Comparison of ENCODE assay signal across 18 cellular contexts in genomic region chr5:178351221-178351825, GRCh38.
DNase-seq lines count a peak whose midpoint lies in the region; ATAC-seq and TF ChIP-seq lines count a peak whose summit lies in the region.
"Had no signal": no experiment of that assay in that cellular context is flagged by ENCODE, and none has a peak within 500 bp of the region (broad histone marks: within the 10 kb centered on the region; RNA-seq: fewer than 3 reads in every experiment).

No MANE protein-coding gene starts in this region.

- H3K23ac ChIP-seq in H9 (ENCODE audit: insufficient read length, low read depth, low read length): no peak overlapping the region

- H4K20me1 ChIP-seq in H9 (ENCODE audit: control insufficient read depth, insufficient read depth, insufficient read length): no peaks in the 10 kb centered on the region

- H3K56ac ChIP-seq in H9 (ENCODE audit: insufficient read length, low read depth, low read length): no peak overlapping the region

- H3K36me3 Mint-ChIP-seq in H9 (ENCODE audit: insufficient read depth in 1 of 3, low read depth in 3 of 3): no peaks in the 10 kb centered on the region
- H3K36me3 Mint-ChIP-seq in activated T-helper 1 cell treated with anti-CD3 and anti-CD28 coated beads, Interleukin-12 subunit alpha, Interleukin-12 subunit beta, Interleukin-2, Interleukin-4 antibody, amounts not matched to agents 30 ng/mL and 10 ng/mL and 1 ng/mL, durations not matched to agents 14 hours and 24 hours and 36 hours (ENCODE audit: low read depth): no peaks in the 10 kb centered on the region
- no peaks in the 10 kb centered on the region for H3K36me3 Mint-ChIP-seq in nephron (ENCODE audit: low read depth)
- H3K36me3 Mint-ChIP-seq in type B pancreatic cell: no peaks in the 10 kb centered on the region
- H3K36me3 Mint-ChIP-seq in activated CD8-positive, alpha-beta T cell treated with anti-CD3 and anti-CD28 coated beads, Interleukin-2, amount 10 ng/mL, durations not matched to agents 7 days and 5 days (ENCODE audit: low read depth): no peaks in the 10 kb centered on the region

- CTCF ChIA-PET in activated CD8-positive, alpha-beta T cell treated with anti-CD3 and anti-CD28 coated beads, Interleukin-2, amount 10 ng/mL, durations not matched to agents 7 days and 5 days (lab: Charles Lee): no interaction called here

- peak overlapping the region in 2 of 3 experiments; percentile 24 to 42; a peak in 3 of 7 replicates for H3K27ac Mint-ChIP-seq in H9
- peak overlapping the region; percentile 63 for H3K27ac Mint-ChIP-seq in activated T-helper 1 cell treated with anti-CD3 and anti-CD28 coated beads, Interleukin-12 subunit alpha, Interleukin-12 subunit beta, Interleukin-2, Interleukin-4 antibody, amounts not matched to agents 30 ng/mL and 10 ng/mL and 1 ng/mL, durations not matched to agents 14 hours and 24 hours and 36 hours
- H3K27ac Mint-ChIP-seq in nephron: peak overlapping the region; percentile 71 to 99 (median 96)
- no peak overlapping the region for H3K27ac Mint-ChIP-seq in type B pancreatic cell
- no peak overlapping the region for H3K27ac Mint-ChIP-seq in activated CD8-positive, alpha-beta T cell treated with anti-CD3 and anti-CD28 coated beads, Interleukin-2, amount 10 ng/mL, durations not matched to agents 7 days and 5 days
- H3K27ac Mint-ChIP-seq: CD4-positive, alpha-beta T cell had no signal

- TF ChIP-seq CTCF in H9 (conservative IDR thresholded peaks at IDR 0.05): no peak
- TF ChIP-seq CTCF in nephron (IDR thresholded peaks at IDR 0.05; ENCODE audit: unreplicated experiment in 3 of 3): no peak
- no peak for TF ChIP-seq CTCF in type B pancreatic cell (conservative IDR thresholded peaks at IDR 0.05)

- DNase-seq in H9: no peak
- no peak for DNase-seq in activated T-helper 1 cell treated with anti-CD3 and anti-CD28 coated beads, Interleukin-12 subunit alpha, Interleukin-12 subunit beta, Interleukin-2, Interleukin-4 antibody, amounts not matched to agents 30 ng/mL and 10 ng/mL and 1 ng/mL, durations not matched to agents 14 hours and 24 hours and 36 hours (ENCODE audit: low spot score)
- DNase-seq in type B pancreatic cell (ENCODE audit: extremely low spot score, unreplicated experiment): no peak
- DNase-seq in activated CD8-positive, alpha-beta T cell treated with anti-CD3 and anti-CD28 coated beads, Interleukin-2, amount 10 ng/mL, durations not matched to agents 7 days and 5 days: no peak
- no peak for DNase-seq in NCI-H526 (lab: John Stamatoyannopoulos, UW)
- DNase-seq: ACHN; Calu3; CD4-positive, alpha-beta T cell; DMS53; Karpas-422; NCI-H187; NCI-H446 treated with DMSO at 0.1 percent for 48 hours; NCI-H748 treated with DMSO at 0.1 percent for 48 hours; PC-3 had no signal

- intact Hi-C loops in activated T-helper 1 cell treated with anti-CD3 and anti-CD28 coated beads, Interleukin-12 subunit alpha, Interleukin-12 subunit beta, Interleukin-2, Interleukin-4 antibody, amounts not matched to agents 30 ng/mL and 10 ng/mL and 1 ng/mL, durations not matched to agents 14 hours and 24 hours and 36 hours (cut with micrococcal nuclease): no loop called here

- H2BK12ac ChIP-seq in H9 (ENCODE audit: insufficient read length, low read depth, low read length): no peak overlapping the region

- no peak overlapping the region for H2BK15ac ChIP-seq in H9 (ENCODE audit: low read depth, low read length)

- H3K9me3 Mint-ChIP-seq in H9 (no peaks in the 10 kb centered on the region), nephron (no peaks in the 10 kb centered on the region), type B pancreatic cell (no peaks in the 10 kb centered on the region)
- no peaks in the 10 kb centered on the region for H3K9me3 Mint-ChIP-seq in activated T-helper 1 cell treated with anti-CD3 and anti-CD28 coated beads, Interleukin-12 subunit alpha, Interleukin-12 subunit beta, Interleukin-2, Interleukin-4 antibody, amounts not matched to agents 30 ng/mL and 10 ng/mL and 1 ng/mL, durations not matched to agents 14 hours and 24 hours and 36 hours
- no peaks in the 10 kb centered on the region for H3K9me3 Mint-ChIP-seq in activated CD8-positive, alpha-beta T cell treated with anti-CD3 and anti-CD28 coated beads, Interleukin-2, amount 10 ng/mL, durations not matched to agents 7 days and 5 days (ENCODE audit: insufficient read depth)
- H3K9me3 Mint-ChIP-seq: CD4-positive, alpha-beta T cell had no signal

- no peak overlapping the region for H2AK5ac ChIP-seq in H9 (ENCODE audit: insufficient read length, low read length)

- WGBS in H9 (ENCODE audit: extremely low coverage, insufficient read length, low lambda C conversion rate): no CpG with 5 or more reads among the region's 13 CpGs

- no peaks in the 10 kb centered on the region for H3K23me2 ChIP-seq in H9 (ENCODE audit: insufficient read length, low read depth, low read length, poor library complexity, severe bottlenecking)

- 0 out of 2 replicates have a peak, but pooled peaks cover 3% of the 10 kb centered on the region for H3K4me1 ChIP-seq in H9 (ENCODE audit: insufficient read depth, low read length)
- H3K4me1 ChIP-seq: SJSA1 had no signal

- no peak overlapping the region for H3K9ac ChIP-seq in H9 (ENCODE audit: extremely low read depth, insufficient read length, low read length)

- H3K27me3 Mint-ChIP-seq in H9 (ENCODE audit: low read depth) (no peaks in the 10 kb centered on the region), nephron (ENCODE audit: low read depth) (peaks cover 8% of the 10 kb centered on the region), type B pancreatic cell (peaks cover 10% of the 10 kb centered on the region)
- H3K27me3 Mint-ChIP-seq in activated T-helper 1 cell treated with anti-CD3 and anti-CD28 coated beads, Interleukin-12 subunit alpha, Interleukin-12 subunit beta, Interleukin-2, Interleukin-4 antibody, amounts not matched to agents 30 ng/mL and 10 ng/mL and 1 ng/mL, durations not matched to agents 14 hours and 24 hours and 36 hours (ENCODE audit: insufficient read depth): peaks cover 4% of the 10 kb centered on the region
- peaks cover 7% of the 10 kb centered on the region for H3K27me3 Mint-ChIP-seq in activated CD8-positive, alpha-beta T cell treated with anti-CD3 and anti-CD28 coated beads, Interleukin-2, amount 10 ng/mL, durations not matched to agents 7 days and 5 days (ENCODE audit: low read depth)

- H3K4me3 Mint-ChIP-seq in H9: no peak overlapping the region
- H3K4me3 Mint-ChIP-seq in activated T-helper 1 cell treated with anti-CD3 and anti-CD28 coated beads, Interleukin-12 subunit alpha, Interleukin-12 subunit beta, Interleukin-2, Interleukin-4 antibody, amounts not matched to agents 30 ng/mL and 10 ng/mL and 1 ng/mL, durations not matched to agents 14 hours and 24 hours and 36 hours: no peak overlapping the region
- H3K4me3 Mint-ChIP-seq in nephron: no peak overlapping the region
- peak overlapping the region; percentile 30 for H3K4me3 Mint-ChIP-seq in type B pancreatic cell
- no peak overlapping the region for H3K4me3 Mint-ChIP-seq in activated CD8-positive, alpha-beta T cell treated with anti-CD3 and anti-CD28 coated beads, Interleukin-2, amount 10 ng/mL, durations not matched to agents 7 days and 5 days
- H3K4me3 Mint-ChIP-seq: CD4-positive, alpha-beta T cell had no signal

- H2AFZ ChIP-seq in H9 (ENCODE audit: low read length): no peak overlapping the region

- no peak overlapping the region for H3K18ac ChIP-seq in H9 (ENCODE audit: insufficient read length, low read depth, low read length)

- ATAC-seq in HG02763 (IDR thresholded peaks at IDR 0.05; ENCODE audit: unreplicated experiment): no peak
- no peak for ATAC-seq in GM19035 (IDR thresholded peaks at IDR 0.05; ENCODE audit: unreplicated experiment)
- ATAC-seq in activated CD8-positive, alpha-beta T cell treated with anti-CD3 and anti-CD28 coated beads, Interleukin-2, amount 10 ng/mL, durations not matched to agents 7 days and 5 days: no peak
- ATAC-seq: PC-3 had no signal

- POLR2A ChIA-PET in activated CD8-positive, alpha-beta T cell treated with anti-CD3 and anti-CD28 coated beads, Interleukin-2, amount 10 ng/mL, durations not matched to agents 7 days and 5 days (lab: Charles Lee): no interaction called here

- H4K91ac ChIP-seq in H9 (ENCODE audit: insufficient read length, low read depth, low read length): no peak overlapping the region

- H3K4ac ChIP-seq in H9 (ENCODE audit: low read depth, low read length): no peak overlapping the region

- H3K27ac ChIP-seq in H9 (ENCODE audit: insufficient read length, low read depth, low read length): no peak overlapping the region
- H3K27ac ChIP-seq: SJSA1 had no signal

- H3K4me2 ChIP-seq in H9 (ENCODE audit: insufficient read depth, insufficient read length, low read length): no peak overlapping the region

- H3K79me2 ChIP-seq in H9 (ENCODE audit: insufficient read depth, low read length): peaks cover 2% of the 10 kb centered on the region; the same call in 1 of the 2 replicates

- H2BK5ac ChIP-seq in H9 (ENCODE audit: insufficient read length, low read length): no peak overlapping the region

- H3T11ph ChIP-seq in H9 (ENCODE audit: low read length): no peak overlapping the region

- H3K4me1 Mint-ChIP-seq in H9 (peaks cover 23 to 54% of the 10 kb centered on the region in 2 experiments), nephron (peaks cover 70% of the 10 kb centered on the region), type B pancreatic cell (ENCODE audit: unreplicated experiment) (peaks cover 60% of the 10 kb centered on the region)
- H3K4me1 Mint-ChIP-seq in activated T-helper 1 cell treated with anti-CD3 and anti-CD28 coated beads, Interleukin-12 subunit alpha, Interleukin-12 subunit beta, Interleukin-2, Interleukin-4 antibody, amounts not matched to agents 30 ng/mL and 10 ng/mL and 1 ng/mL, durations not matched to agents 14 hours and 24 hours and 36 hours (ENCODE audit: low read depth): no peaks in the 10 kb centered on the region
- H3K4me1 Mint-ChIP-seq in activated CD8-positive, alpha-beta T cell treated with anti-CD3 and anti-CD28 coated beads, Interleukin-2, amount 10 ng/mL, durations not matched to agents 7 days and 5 days (ENCODE audit: low read depth): no peaks in the 10 kb centered on the region

- no peaks in the 10 kb centered on the region for H3K27me3 ChIP-seq in H9 (ENCODE audit: insufficient read depth, low read length)
- H3K27me3 ChIP-seq: SJSA1 had no signal

- no peaks in the 10 kb centered on the region for H3K79me1 ChIP-seq in H9 (ENCODE audit: insufficient read depth, low read depth, low read length, poor library complexity, severe bottlenecking)

- no peak overlapping the region for H2BK20ac ChIP-seq in H9 (ENCODE audit: low read depth, low read length, poor library complexity, severe bottlenecking)

- H4K5ac ChIP-seq in H9 (ENCODE audit: insufficient read length, low read depth, low read length): no peak overlapping the region

- H4K8ac ChIP-seq in H9 (replicated peaks; ENCODE audit: insufficient read length, low read depth, low read length): no peak overlapping the region

- H3K14ac ChIP-seq in H9 (ENCODE audit: insufficient read depth, low read length): peak overlapping the region; percentile 40; the same call in 1 of the 2 replicates

- H3K9me3 ChIP-seq in H9 (ENCODE audit: control insufficient read depth, low read depth, low read length): no peaks in the 10 kb centered on the region

- no peak overlapping the region for H2BK120ac ChIP-seq in H9 (ENCODE audit: low read depth, low read length, poor library complexity, severe bottlenecking)

Comparison
In these comparisons a context has a peak if more than half of its experiments do, and no peak if none do; other contexts are left out.
1. H3K27ac Mint-ChIP-seq: peak in H9 (2 of 3), activated T-helper 1 cell treated with anti-CD3 and anti-CD28 coated beads, Interleukin-12 subunit alpha, Interleukin-12 subunit beta, Interleukin-2, Interleukin-4 antibody, amounts not matched to agents 30 ng/mL and 10 ng/mL and 1 ng/mL, durations not matched to agents 14 hours and 24 hours and 36 hours (single experiment) and nephron (3 of 3); none in type B pancreatic cell (single experiment) and activated CD8-positive, alpha-beta T cell treated with anti-CD3 and anti-CD28 coated beads, Interleukin-2, amount 10 ng/mL, durations not matched to agents 7 days and 5 days (single experiment).